Comparison of ENCODE assay signal across 16 cellular contexts in genomic region chr15:89111352-89111751, GRCh38. TPM values are rescaled to one million over a fixed set of nuclear protein-coding genes. Genes with fewer than 3 reads are reported as not detected.
DNase-seq lines count a peak whose midpoint lies in the region; ATAC-seq and TF ChIP-seq lines count a peak whose summit lies in the region.
"Had no signal": no experiment of that assay in that cellular context is flagged by ENCODE, and none has a peak within 500 bp of the region (broad histone marks: within the 10 kb centered on the region; RNA-seq: fewer than 3 reads in every experiment).

No MANE protein-coding gene starts in this region.

- H3K27ac ChIP-seq in heart right ventricle (peak overlapping the region in 8 of 10 donors; percentile 29 to 98 (median 83)), muscle layer of duodenum (ENCODE audit: low read length) (peak overlapping the region; percentile 15), aorta (ENCODE audit: low read depth in 1 of 2, low read length in 2 of 2) (peak overlapping the region; percentile 33 to 45), H9 (ENCODE audit: insufficient read length, low read depth, low read length) (no peak overlapping the region)
- H3K27ac ChIP-seq: BLaER1 treated with 17β-estradiol and CSF1 and Interleukin-3, amounts not matched to agents 10 nM and 100 nM; SJSA1 had no signal

- TF ChIP-seq CTCF in heart right ventricle (IDR thresholded peaks at IDR 0.05) (no peak), H9 (conservative IDR thresholded peaks at IDR 0.05) (no peak), MCF 10A (IDR thresholded peaks at IDR 0.05; ENCODE audit: unreplicated experiment) (no peak)

- intact Hi-C loops in heart right ventricle (cut with DNase I) (no loop called here), Right ventricle myocardium superior (cut with DNase I) (no loop called here), aorta (cut with DNase I) (no loop called here), MCF 10A (cut with micrococcal nuclease) (no loop called here)

- peaks cover 5% of the 10 kb centered on the region for H3K36me3 Mint-ChIP-seq in central memory CD8-positive, alpha-beta T cell (ENCODE audit: insufficient read depth)
- H3K36me3 Mint-ChIP-seq in H9 (ENCODE audit: insufficient read depth in 1 of 3, low read depth in 3 of 3) (peaks cover 0 to 4% (median 2%) of the 10 kb centered on the region in 3 experiments; a peak in 3 of 7 replicates), MCF 10A (ENCODE audit: insufficient read depth, unreplicated experiment) (peaks cover 17% of the 10 kb centered on the region)

- no peak overlapping the region for H3T11ph ChIP-seq in H9 (ENCODE audit: low read length)

- H4K8ac ChIP-seq in H9 (replicated peaks; ENCODE audit: insufficient read length, low read depth, low read length): no peak overlapping the region

- H3K9me3 Mint-ChIP-seq in central memory CD8-positive, alpha-beta T cell: no peaks in the 10 kb centered on the region
- no peaks in the 10 kb centered on the region for H3K9me3 Mint-ChIP-seq in H9
- no peaks in the 10 kb centered on the region for H3K9me3 Mint-ChIP-seq in MCF 10A (ENCODE audit: unreplicated experiment)

- no peak overlapping the region for H2BK120ac ChIP-seq in H9 (ENCODE audit: low read depth, low read length, poor library complexity, severe bottlenecking)

- no peak for ATAC-seq in heart right ventricle
- no peak for ATAC-seq in Right ventricle myocardium superior (ENCODE audit: poor library complexity)
- ATAC-seq in central memory CD8-positive, alpha-beta T cell (replicated peaks; ENCODE audit: extremely low read depth, poor library complexity, severe bottlenecking): no peak
- no peak for ATAC-seq in aorta (ENCODE audit: low FRiP score)
- ATAC-seq in GM18907 (IDR thresholded peaks at IDR 0.05; ENCODE audit: unreplicated experiment): no peak

- H3K14ac ChIP-seq in H9 (ENCODE audit: insufficient read depth, low read length): no peak overlapping the region

- H3K27me3 ChIP-seq in heart right ventricle (no peaks in the 10 kb centered on the region), muscle layer of duodenum (ENCODE audit: low read depth, low read length) (no peaks in the 10 kb centered on the region), aorta (ENCODE audit: control insufficient read depth in 1 of 2, insufficient read depth in 2 of 2, low read length in 1 of 2) (no peaks in the 10 kb centered on the region), H9 (ENCODE audit: insufficient read depth, low read length) (no peaks in the 10 kb centered on the region)
- H3K27me3 ChIP-seq: BLaER1 treated with 17β-estradiol and CSF1 and Interleukin-3, amounts not matched to agents 10 nM and 100 nM; SJSA1; testis had no signal

- no peak overlapping the region for H3K9ac ChIP-seq in H9 (ENCODE audit: extremely low read depth, insufficient read length, low read length)
- H3K9ac ChIP-seq: BLaER1 treated with 17β-estradiol and CSF1 and Interleukin-3, amounts not matched to agents 10 nM and 100 nM had no signal

- POLR2A ChIA-PET in MCF 10A (lab: Yijun Ruan, JAX): interaction anchor here (0.8 to 2.9 kb wide), 4 partner anchors 9 to 21 kb away, joined by 3 to 42 read pairs (median 8); partner anchors contain the start of gene ABHD2

- H3K23me2 ChIP-seq in H9 (ENCODE audit: insufficient read length, low read depth, low read length, poor library complexity, severe bottlenecking): no peaks in the 10 kb centered on the region

- H3K4me3 ChIP-seq in heart right ventricle (no peak overlapping the region), muscle layer of duodenum (ENCODE audit: low read depth in 1 of 2, low read length in 2 of 2) (no peak overlapping the region), aorta (ENCODE audit: low read length in 2 of 2) (no peak overlapping the region)
- H3K4me3 ChIP-seq: BLaER1 treated with 17β-estradiol and CSF1 and Interleukin-3, amounts not matched to agents 10 nM and 100 nM; SJSA1; testis had no signal

- H3K4me1 Mint-ChIP-seq in central memory CD8-positive, alpha-beta T cell: peaks cover 36% of the 10 kb centered on the region
- peaks cover 35 to 67% of the 10 kb centered on the region in 2 experiments for H3K4me1 Mint-ChIP-seq in H9
- peaks cover 18% of the 10 kb centered on the region for H3K4me1 Mint-ChIP-seq in MCF 10A (ENCODE audit: insufficient read depth, unreplicated experiment)

- no peak overlapping the region for H2BK12ac ChIP-seq in H9 (ENCODE audit: insufficient read length, low read depth, low read length)

- no peak overlapping the region for H3K4me2 ChIP-seq in H9 (ENCODE audit: insufficient read depth, insufficient read length, low read length)

- H4K20me1 ChIP-seq in H9 (ENCODE audit: control insufficient read depth, insufficient read depth, insufficient read length): no peaks in the 10 kb centered on the region

- no TSS peak for BruUV-seq in MCF 10A (replicated peaks; lab: Mats Ljungman, UMichigan)

- H3K4ac ChIP-seq in H9 (ENCODE audit: low read depth, low read length): no peak overlapping the region

- no peaks in the 10 kb centered on the region for H3K79me2 ChIP-seq in H9 (ENCODE audit: insufficient read depth, low read length)

- DNase-seq in heart right ventricle (no peak), Right ventricle myocardium superior (no peak), aorta (no peak), H9 (no peak), MCF 10A (ENCODE audit: unreplicated experiment) (no peak)
- DNase-seq in central memory CD8-positive, alpha-beta T cell (ENCODE audit: low spot score in 2 of 2): no peak
- DNase-seq: DMS153; NCI-H2081 treated with DMSO at 0.1 percent for 48 hours; NCI-H524; stimulated activated CD4-positive, alpha-beta T cell treated with anti-CD3 and anti-CD28 coated beads, Interleukin-2, amount 100 ng/mL, for 48 hours; T-helper 9 cell; testis had no signal

- H2BK15ac ChIP-seq in H9 (ENCODE audit: low read depth, low read length): no peak overlapping the region

- no peaks in the 10 kb centered on the region for H3K79me1 ChIP-seq in H9 (ENCODE audit: insufficient read depth, low read depth, low read length, poor library complexity, severe bottlenecking)

- no peak overlapping the region for H3K4me3 Mint-ChIP-seq in central memory CD8-positive, alpha-beta T cell
- H3K4me3 Mint-ChIP-seq in H9: no peak overlapping the region
- no peak overlapping the region for H3K4me3 Mint-ChIP-seq in MCF 10A (ENCODE audit: unreplicated experiment)

- H3K27me3 Mint-ChIP-seq in central memory CD8-positive, alpha-beta T cell: no peaks in the 10 kb centered on the region
- H3K27me3 Mint-ChIP-seq in H9 (ENCODE audit: low read depth) (no peaks in the 10 kb centered on the region), MCF 10A (ENCODE audit: insufficient read depth, unreplicated experiment) (no peaks in the 10 kb centered on the region)

- H3K36me3 ChIP-seq in heart right ventricle (peaks cover 0 to 53% (median 7%) of the 10 kb centered on the region in 9 donors), muscle layer of duodenum (ENCODE audit: control insufficient read depth in 1 of 2, insufficient read depth in 2 of 2, low read length in 2 of 2) (peaks cover 0 to 7% of the 10 kb centered on the region in 2 donors), aorta (ENCODE audit: control insufficient read depth in 1 of 2, insufficient read depth in 2 of 2, low read length in 1 of 2) (no peaks in the 10 kb centered on the region)

- H3K56ac ChIP-seq in H9 (ENCODE audit: insufficient read length, low read depth, low read length): no peak overlapping the region

- H3K9me3 ChIP-seq in heart right ventricle: no peaks in the 10 kb centered on the region
- H3K9me3 ChIP-seq in muscle layer of duodenum (ENCODE audit: control insufficient read depth in 1 of 2, low read length in 2 of 2): no peaks in the 10 kb centered on the region
- no peaks in the 10 kb centered on the region for H3K9me3 ChIP-seq in aorta (ENCODE audit: control insufficient read depth, low read length)
- no peaks in the 10 kb centered on the region for H3K9me3 ChIP-seq in H9 (ENCODE audit: control insufficient read depth, low read depth, low read length)
- H3K9me3 ChIP-seq: BLaER1 treated with 17β-estradiol and CSF1 and Interleukin-3, amounts not matched to agents 10 nM and 100 nM; SJSA1; testis had no signal

- H2AK5ac ChIP-seq in H9 (ENCODE audit: insufficient read length, low read length): no peak overlapping the region

- no peak overlapping the region for H2BK5ac ChIP-seq in H9 (ENCODE audit: insufficient read length, low read length)

- H3K18ac ChIP-seq in H9 (ENCODE audit: insufficient read length, low read depth, low read length): no peak overlapping the region

- H2AFZ ChIP-seq in H9 (ENCODE audit: low read length): no peak overlapping the region

- no peak overlapping the region for H4K91ac ChIP-seq in H9 (ENCODE audit: insufficient read length, low read depth, low read length)

- H3K23ac ChIP-seq in H9 (ENCODE audit: insufficient read length, low read depth, low read length): no peak overlapping the region

- peak overlapping the region; percentile 61 for H3K27ac Mint-ChIP-seq in central memory CD8-positive, alpha-beta T cell (ENCODE audit: low read depth)
- H3K27ac Mint-ChIP-seq in H9 (peak overlapping the region in 1 of 3 experiments; percentile 94; a peak in 1 of 7 replicates), MCF 10A (ENCODE audit: low read depth, unreplicated experiment) (no peak overlapping the region)

- no peak overlapping the region for H4K5ac ChIP-seq in H9 (ENCODE audit: insufficient read length, low read depth, low read length)

- no peak overlapping the region for H2BK20ac ChIP-seq in H9 (ENCODE audit: low read depth, low read length, poor library complexity, severe bottlenecking)

- CTCF ChIA-PET in MCF 10A (lab: Yijun Ruan, JAX): interaction anchor here (1.7 to 1.8 kb wide), 2 partner anchors 15 to 21 kb away, joined by 4 read pairs; no protein-coding TSS in a partner anchor

- H3K4me1 ChIP-seq in heart right ventricle: peaks cover 0 to 97% (median 78%) of the 10 kb centered on the region in 9 donors
- H3K4me1 ChIP-seq in muscle layer of duodenum (ENCODE audit: control insufficient read depth in 1 of 2, insufficient read depth in 2 of 2, low read length in 2 of 2): peaks cover 29 to 32% of the 10 kb centered on the region in 2 donors
- H3K4me1 ChIP-seq in aorta (ENCODE audit: control insufficient read depth in 1 of 2, insufficient read depth in 2 of 2, low read length in 2 of 2): peaks cover 6 to 25% of the 10 kb centered on the region in 2 donors
- peaks cover 9% of the 10 kb centered on the region; the same call in 1 of the 2 replicates for H3K4me1 ChIP-seq in H9 (ENCODE audit: insufficient read depth, low read length)

RNA-seq across cellular contexts. Expression of gene ABHD2, which starts 23.1 kb away (rescaled TPM):
- total RNA-seq in heart right ventricle (100 to 1,000 TPM in 8 of 10 donors, 10 to 100 TPM in 2; 74.9 to 201 (median 123) TPM), Right ventricle myocardium superior (59.4 TPM), aorta (100 to 1,000 TPM; 135 to 221 TPM), H9 (2021) (15.6 and 17.5 TPM in 2 replicates), MCF 10A (2022) (47.7 and 55.9 TPM in 2 replicates)
- polyA plus RNA-seq in heart right ventricle (10 to 100 TPM in 1 of 2 donors, 1 to 10 TPM in 1; 9.1 to 41.6 TPM), aorta (10 to 100 TPM in 1 of 2 donors, 1 to 10 TPM in 1; 9.1 to 29.9 TPM)
